Comparison of ENCODE assay signal across 14 cellular contexts in genomic region chr6:15503346-15503680, GRCh38.
DNase-seq lines count a peak whose midpoint lies in the region; ATAC-seq and TF ChIP-seq lines count a peak whose summit lies in the region.
"Had no signal": no experiment of that assay in that cellular context is flagged by ENCODE, and none has a peak within 500 bp of the region (broad histone marks: within the 10 kb centered on the region; RNA-seq: fewer than 3 reads in every experiment).

No MANE protein-coding gene starts in this region.

- in situ Hi-C loops in gastrocnemius medialis (cut with MboI; ENCODE audit: low sequenced_read_pairs in 4 of 4), result loop anchor here in 1 of 4 donors (25.0 kb wide), 1 partner anchor 109 kb away; no protein-coding TSS in a partner anchor

- peak overlapping the region; percentile 57 for H3K27ac Mint-ChIP-seq in activated T-cell treated with anti-CD3 and anti-CD28 coated beads, Interleukin-2, amount 50 U/mL, for 24 hours
- H3K27ac Mint-ChIP-seq in HFFc6, result peak overlapping the region; percentile 49; the same call in 1 of the 2 replicates
- peak overlapping the region in 4 of 6 donors; percentile 24 to 85 (median 68) for H3K27ac Mint-ChIP-seq in naive B cell

- H3K36me3 Mint-ChIP-seq in activated T-cell treated with anti-CD3 and anti-CD28 coated beads, Interleukin-2, amount 50 U/mL, for 24 hours (ENCODE audit: low read depth), result peaks cover 99% of the 10 kb centered on the region
- peaks cover 24% of the 10 kb centered on the region for H3K36me3 Mint-ChIP-seq in HFFc6 (ENCODE audit: low read depth)
- peaks cover 8 to 28% of the 10 kb centered on the region in 2 donors for H3K36me3 Mint-ChIP-seq in naive B cell

- ATAC-seq in naive B cell (ENCODE audit: low read depth in 2 of 2) (no peak), gastrocnemius medialis (no peak)
- ATAC-seq: HCT116 had no signal

- no peak for TF ChIP-seq POLR2A in gastrocnemius medialis (IDR thresholded peaks at IDR 0.05)
- TF ChIP-seq POLR2A in esophagus squamous epithelium (IDR thresholded peaks at IDR 0.05), result no peak

- no peaks in the 10 kb centered on the region for H3K4me1 Mint-ChIP-seq in activated T-cell treated with anti-CD3 and anti-CD28 coated beads, Interleukin-2, amount 50 U/mL, for 24 hours (ENCODE audit: low read depth)
- H3K4me1 Mint-ChIP-seq in HFFc6 (ENCODE audit: low read depth) (peaks cover 36% of the 10 kb centered on the region), naive B cell (peaks cover 5 to 22% (median 7%) of the 10 kb centered on the region in 3 donors)

- H3K27me3 ChIP-seq in gastrocnemius medialis (no peaks in the 10 kb centered on the region), esophagus squamous epithelium (no peaks in the 10 kb centered on the region)

- no peaks in the 10 kb centered on the region for H3K27me3 Mint-ChIP-seq in activated T-cell treated with anti-CD3 and anti-CD28 coated beads, Interleukin-2, amount 50 U/mL, for 24 hours
- H3K27me3 Mint-ChIP-seq in HFFc6 (ENCODE audit: insufficient read depth), result peaks cover 6% of the 10 kb centered on the region
- no peaks in the 10 kb centered on the region for H3K27me3 Mint-ChIP-seq in naive B cell

- peak; percentile 14 for DNase-seq in activated T-cell treated with anti-CD3 and anti-CD28 coated beads, Interleukin-2, amount 50 U/mL, for 24 hours
- DNase-seq in activated T-cell treated with anti-CD3 and anti-CD28 coated beads, Interleukin-2, amount 50 U/mL, for 48 hours, result no peak
- DNase-seq in HFFc6, result no peak
- no peak for DNase-seq in naive B cell
- peak in 1 of 2 donors; percentile 17 for DNase-seq in gastrocnemius medialis
- DNase-seq in NCI-H446 (lab: John Stamatoyannopoulos, UW), result no peak
- DNase-seq in esophagus squamous epithelium (lab: John Stamatoyannopoulos, UW), result no peak
- DNase-seq in effector CD4-positive, alpha-beta T cell, result no peak
- DNase-seq: COR-L47, MV-4-11, NCI-H1417 treated with DMSO at 0.1 percent for 48 hours, NCI-H2029 treated with DMSO at 0.1 percent for 48 hours, NCI-H526 had no signal

- H3K9me3 ChIP-seq in gastrocnemius medialis (no peaks in the 10 kb centered on the region), esophagus squamous epithelium (no peaks in the 10 kb centered on the region)

- WGBS in esophagus squamous epithelium, 2 donors, result 76 to 96% methylated on average over 4 to 6 of the region's 6 CpGs

- no peak overlapping the region for H3K4me3 Mint-ChIP-seq in activated T-cell treated with anti-CD3 and anti-CD28 coated beads, Interleukin-2, amount 50 U/mL, for 24 hours
- H3K4me3 Mint-ChIP-seq in HFFc6 (no peak overlapping the region), naive B cell (peak overlapping the region in 1 of 8 donors; percentile 15)

- H3K4me3 ChIP-seq in gastrocnemius medialis (no peak overlapping the region), esophagus squamous epithelium (no peak overlapping the region)

- intact Hi-C loops in gastrocnemius medialis (cut with DNase I; ENCODE audit: low total_unique reads), result no loop called here
- intact Hi-C loops in esophagus squamous epithelium (cut with DNase I), result no loop called here

- no peaks in the 10 kb centered on the region for H3K9me3 Mint-ChIP-seq in activated T-cell treated with anti-CD3 and anti-CD28 coated beads, Interleukin-2, amount 50 U/mL, for 24 hours
- no peaks in the 10 kb centered on the region for H3K9me3 Mint-ChIP-seq in HFFc6
- H3K9me3 Mint-ChIP-seq in naive B cell, result no peaks in the 10 kb centered on the region

- peaks cover 0 to 9% of the 10 kb centered on the region in 2 donors for H3K36me3 ChIP-seq in gastrocnemius medialis
- H3K36me3 ChIP-seq in esophagus squamous epithelium, result peaks cover 10 to 95% (median 18%) of the 10 kb centered on the region in 3 donors

- H3K27ac ChIP-seq in gastrocnemius medialis (peak overlapping the region; percentile 82 to 92 (median 86)), esophagus squamous epithelium (peak overlapping the region in 1 of 4 donors; percentile 77)

- H3K4me1 ChIP-seq in gastrocnemius medialis (peaks cover 47 to 59% of the 10 kb centered on the region in 2 donors), esophagus squamous epithelium (peaks cover 10 to 50% (median 10%) of the 10 kb centered on the region in 3 donors)

- TF ChIP-seq CTCF in HFFc6 (IDR thresholded peaks at IDR 0.05), result no peak
- TF ChIP-seq CTCF in gastrocnemius medialis (IDR thresholded peaks at IDR 0.05 in 4 of 5, conservative IDR thresholded peaks at IDR 0.05 in 1 of 5), result no peak
- no peak for TF ChIP-seq CTCF in esophagus squamous epithelium (IDR thresholded peaks at IDR 0.05)
